Comparison of ENCODE assay signal across 1 cellular context in the genomic region with DNA sequence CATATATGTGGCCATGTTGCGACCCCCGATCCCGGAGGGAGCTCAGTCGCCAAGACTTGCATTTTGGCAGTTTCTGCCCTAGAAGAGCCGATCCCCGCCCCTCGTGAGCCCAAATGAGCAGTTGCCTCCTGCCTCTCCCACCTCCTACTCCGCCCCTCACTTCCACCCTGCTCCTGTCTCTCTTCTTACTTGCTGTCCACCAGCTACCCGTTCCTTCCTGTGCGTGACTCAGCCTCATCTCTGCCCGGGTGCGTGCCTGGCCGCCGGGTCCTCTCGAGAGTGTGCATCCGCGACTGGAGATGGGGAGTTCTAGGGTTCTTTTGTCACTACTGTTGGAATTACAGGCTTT.
TF ChIP-seq lines count a peak whose summit lies in the region.

No MANE protein-coding gene starts in this region.

TF ChIP-seq in HepG2, 621 proteins besides CTCF, POLR2A, EP300 and RAD21 (continued from another document):
- TF ChIP-seq, protein P1, sequence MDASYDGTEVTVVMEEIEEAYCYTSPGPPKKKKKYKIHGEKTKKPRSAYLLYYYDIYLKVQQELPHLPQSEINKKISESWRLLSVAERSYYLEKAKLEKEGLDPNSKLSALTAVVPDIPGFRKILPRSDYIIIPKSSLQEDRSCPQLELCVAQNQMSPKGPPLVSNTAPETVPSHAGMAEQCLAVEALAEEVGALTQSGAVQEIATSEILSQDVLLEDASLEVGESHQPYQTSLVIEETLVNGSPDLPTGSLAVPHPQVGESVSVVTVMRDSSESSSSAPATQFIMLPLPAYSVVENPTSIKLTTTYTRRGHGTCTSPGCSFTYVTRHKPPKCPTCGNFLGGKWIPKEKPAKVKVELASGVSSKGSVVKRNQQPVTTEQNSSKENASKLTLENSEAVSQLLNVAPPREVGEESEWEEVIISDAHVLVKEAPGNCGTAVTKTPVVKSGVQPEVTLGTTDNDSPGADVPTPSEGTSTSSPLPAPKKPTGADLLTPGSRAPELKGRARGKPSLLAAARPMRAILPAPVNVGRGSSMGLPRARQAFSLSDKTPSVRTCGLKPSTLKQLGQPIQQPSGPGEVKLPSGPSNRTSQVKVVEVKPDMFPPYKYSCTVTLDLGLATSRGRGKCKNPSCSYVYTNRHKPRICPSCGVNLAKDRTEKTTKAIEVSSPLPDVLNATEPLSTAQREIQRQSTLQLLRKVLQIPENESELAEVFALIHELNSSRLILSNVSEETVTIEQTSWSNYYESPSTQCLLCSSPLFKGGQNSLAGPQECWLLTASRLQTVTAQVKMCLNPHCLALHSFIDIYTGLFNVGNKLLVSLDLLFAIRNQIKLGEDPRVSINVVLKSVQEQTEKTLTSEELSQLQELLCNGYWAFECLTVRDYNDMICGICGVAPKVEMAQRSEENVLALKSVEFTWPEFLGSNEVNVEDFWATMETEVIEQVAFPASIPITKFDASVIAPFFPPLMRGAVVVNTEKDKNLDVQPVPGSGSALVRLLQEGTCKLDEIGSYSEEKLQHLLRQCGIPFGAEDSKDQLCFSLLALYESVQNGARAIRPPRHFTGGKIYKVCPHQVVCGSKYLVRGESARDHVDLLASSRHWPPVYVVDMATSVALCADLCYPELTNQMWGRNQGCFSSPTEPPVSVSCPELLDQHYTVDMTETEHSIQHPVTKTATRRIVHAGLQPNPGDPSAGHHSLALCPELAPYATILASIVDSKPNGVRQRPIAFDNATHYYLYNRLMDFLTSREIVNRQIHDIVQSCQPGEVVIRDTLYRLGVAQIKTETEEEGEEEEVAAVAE (CRISPR knock-in tag; IDR thresholded peaks at IDR 0.05; ENCODE audit: borderline replicate concordance): no peak
- TF ChIP-seq IRF2 (CRISPR knock-in tag; IDR thresholded peaks at IDR 0.05) (0 out of 2 replicates have a peak, but pooled peaks have one; percentile 42), ZNF782 (CRISPR knock-in tag; IDR thresholded peaks at IDR 0.05; ENCODE audit: borderline replicate concordance) (0 out of 2 replicates have a peak, but pooled peaks have one; percentile 10), ZNF720 (CRISPR knock-in tag; IDR thresholded peaks at IDR 0.05) (no peak), ATRX (CRISPR knock-in tag; IDR thresholded peaks at IDR 0.05; ENCODE audit: borderline replicate concordance) (no peak), ZBTB39 (CRISPR knock-in tag; IDR thresholded peaks at IDR 0.05) (no peak), ZNF703 (CRISPR knock-in tag; IDR thresholded peaks at IDR 0.05; ENCODE audit: borderline replicate concordance) (no peak), ZNF761 (CRISPR knock-in tag; conservative IDR thresholded peaks at IDR 0.05) (no peak), ARID2 (CRISPR knock-in tag; IDR thresholded peaks at IDR 0.05; ENCODE audit: borderline replicate concordance) (no peak)
- TF ChIP-seq, protein P2, sequence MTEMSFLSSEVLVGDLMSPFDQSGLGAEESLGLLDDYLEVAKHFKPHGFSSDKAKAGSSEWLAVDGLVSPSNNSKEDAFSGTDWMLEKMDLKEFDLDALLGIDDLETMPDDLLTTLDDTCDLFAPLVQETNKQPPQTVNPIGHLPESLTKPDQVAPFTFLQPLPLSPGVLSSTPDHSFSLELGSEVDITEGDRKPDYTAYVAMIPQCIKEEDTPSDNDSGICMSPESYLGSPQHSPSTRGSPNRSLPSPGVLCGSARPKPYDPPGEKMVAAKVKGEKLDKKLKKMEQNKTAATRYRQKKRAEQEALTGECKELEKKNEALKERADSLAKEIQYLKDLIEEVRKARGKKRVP (CRISPR knock-in tag; IDR thresholded peaks at IDR 0.05): no peak
- TF ChIP-seq, protein P3, sequence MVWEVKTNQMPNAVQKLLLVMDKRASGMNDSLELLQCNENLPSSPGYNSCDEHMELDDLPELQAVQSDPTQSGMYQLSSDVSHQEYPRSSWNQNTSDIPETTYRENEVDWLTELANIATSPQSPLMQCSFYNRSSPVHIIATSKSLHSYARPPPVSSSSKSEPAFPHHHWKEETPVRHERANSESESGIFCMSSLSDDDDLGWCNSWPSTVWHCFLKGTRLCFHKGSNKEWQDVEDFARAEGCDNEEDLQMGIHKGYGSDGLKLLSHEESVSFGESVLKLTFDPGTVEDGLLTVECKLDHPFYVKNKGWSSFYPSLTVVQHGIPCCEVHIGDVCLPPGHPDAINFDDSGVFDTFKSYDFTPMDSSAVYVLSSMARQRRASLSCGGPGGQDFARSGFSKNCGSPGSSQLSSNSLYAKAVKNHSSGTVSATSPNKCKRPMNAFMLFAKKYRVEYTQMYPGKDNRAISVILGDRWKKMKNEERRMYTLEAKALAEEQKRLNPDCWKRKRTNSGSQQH (CRISPR knock-in tag; IDR thresholded peaks at IDR 0.05; ENCODE audit: low read depth): no peak
- TF ChIP-seq, protein P4, sequence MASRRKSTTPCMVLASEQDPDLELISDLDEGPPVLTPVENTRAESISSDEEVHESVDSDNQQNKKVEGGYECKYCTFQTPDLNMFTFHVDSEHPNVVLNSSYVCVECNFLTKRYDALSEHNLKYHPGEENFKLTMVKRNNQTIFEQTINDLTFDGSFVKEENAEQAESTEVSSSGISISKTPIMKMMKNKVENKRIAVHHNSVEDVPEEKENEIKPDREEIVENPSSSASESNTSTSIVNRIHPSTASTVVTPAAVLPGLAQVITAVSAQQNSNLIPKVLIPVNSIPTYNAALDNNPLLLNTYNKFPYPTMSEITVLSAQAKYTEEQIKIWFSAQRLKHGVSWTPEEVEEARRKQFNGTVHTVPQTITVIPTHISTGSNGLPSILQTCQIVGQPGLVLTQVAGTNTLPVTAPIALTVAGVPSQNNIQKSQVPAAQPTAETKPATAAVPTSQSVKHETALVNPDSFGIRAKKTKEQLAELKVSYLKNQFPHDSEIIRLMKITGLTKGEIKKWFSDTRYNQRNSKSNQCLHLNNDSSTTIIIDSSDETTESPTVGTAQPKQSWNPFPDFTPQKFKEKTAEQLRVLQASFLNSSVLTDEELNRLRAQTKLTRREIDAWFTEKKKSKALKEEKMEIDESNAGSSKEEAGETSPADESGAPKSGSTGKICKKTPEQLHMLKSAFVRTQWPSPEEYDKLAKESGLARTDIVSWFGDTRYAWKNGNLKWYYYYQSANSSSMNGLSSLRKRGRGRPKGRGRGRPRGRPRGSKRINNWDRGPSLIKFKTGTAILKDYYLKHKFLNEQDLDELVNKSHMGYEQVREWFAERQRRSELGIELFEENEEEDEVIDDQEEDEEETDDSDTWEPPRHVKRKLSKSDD (CRISPR knock-in tag; IDR thresholded peaks at IDR 0.05; ENCODE audit: low read depth): no peak
- TF ChIP-seq, protein P5, sequence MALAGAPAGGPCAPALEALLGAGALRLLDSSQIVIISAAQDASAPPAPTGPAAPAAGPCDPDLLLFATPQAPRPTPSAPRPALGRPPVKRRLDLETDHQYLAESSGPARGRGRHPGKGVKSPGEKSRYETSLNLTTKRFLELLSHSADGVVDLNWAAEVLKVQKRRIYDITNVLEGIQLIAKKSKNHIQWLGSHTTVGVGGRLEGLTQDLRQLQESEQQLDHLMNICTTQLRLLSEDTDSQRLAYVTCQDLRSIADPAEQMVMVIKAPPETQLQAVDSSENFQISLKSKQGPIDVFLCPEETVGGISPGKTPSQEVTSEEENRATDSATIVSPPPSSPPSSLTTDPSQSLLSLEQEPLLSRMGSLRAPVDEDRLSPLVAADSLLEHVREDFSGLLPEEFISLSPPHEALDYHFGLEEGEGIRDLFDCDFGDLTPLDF (CRISPR knock-in tag; IDR thresholded peaks at IDR 0.05): no peak
